ENCODE assay signal across 20 cellular contexts in genomic region chr10:59245751-59246150, GRCh38.
"Had no signal": no experiment of that assay in that cellular context is flagged by ENCODE, and none has a peak within 500 bp of the region (broad histone marks: within the 10 kb centered on the region; RNA-seq: fewer than 3 reads in every experiment).

No MANE protein-coding gene starts in this region.

- H3K4me3 ChIP-seq: coronary artery, left lung, tibial artery had no signal

- DNase-seq: activated CD4-positive, alpha-beta T cell treated with anti-CD3 and anti-CD28 coated beads for 1 hour; activated CD8-positive, alpha-beta memory T cell treated with anti-CD3 and anti-CD28 coated beads for 24 hours; activated CD8-positive, alpha-beta memory T cell treated with anti-CD3 and anti-CD28 coated beads, Interleukin-2, amount 50 U/mL, for 48 hours; activated effector memory CD4-positive, alpha-beta T cell treated with Interleukin-2 at 50 U/mL for 16 hours; activated naive CD4-positive, alpha-beta T cell treated with anti-CD3 and anti-CD28 coated beads, Interleukin-2, amount 10 ng/mL, durations not matched to agents 7 days and 5 days; activated naive CD8-positive, alpha-beta T cell treated with anti-CD3 and anti-CD28 coated beads, Interleukin-2, amount 50 U/mL, for 24 hours; activated T-cell treated with anti-CD3 and anti-CD28 coated beads, Interleukin-2, amount 50 U/mL, for 48 hours; anterior cingulate cortex; central memory CD4-positive, alpha-beta T cell; erythroblast; foreskin melanocyte; hypothalamus; left lung; midbrain; posterior cingulate gyrus; stimulated activated naive B cell treated with anti-CD40 and anti-IgM and Interleukin-4, amounts not matched to agents 10 μg/mL and 1 μg/mL and 100 μg/mL, for 72 hours; tibial artery; WERI-Rb-1 had no signal

- H3K9me3 ChIP-seq: left lung, tibial artery had no signal

- FAIRE-seq: keratinocyte had no signal

- ATAC-seq: activated naive CD8-positive, alpha-beta T cell treated with anti-CD3 and anti-CD28 coated beads, Interleukin-2, amount 50 U/mL, for 24 hours; left lung; stimulated activated naive B cell treated with anti-CD40 and anti-IgM and Interleukin-4, amounts not matched to agents 10 μg/mL and 1 μg/mL and 100 μg/mL, for 72 hours had no signal

- H3K27me3 ChIP-seq: left lung, tibial artery had no signal

- H3K27ac ChIP-seq: coronary artery, left lung, tibial artery, WERI-Rb-1 had no signal

- H3K36me3 ChIP-seq: left lung had no signal

- H3K4me1 ChIP-seq: left lung had no signal
